ENCODE assay signal across 14 cellular contexts in the genomic region with DNA sequence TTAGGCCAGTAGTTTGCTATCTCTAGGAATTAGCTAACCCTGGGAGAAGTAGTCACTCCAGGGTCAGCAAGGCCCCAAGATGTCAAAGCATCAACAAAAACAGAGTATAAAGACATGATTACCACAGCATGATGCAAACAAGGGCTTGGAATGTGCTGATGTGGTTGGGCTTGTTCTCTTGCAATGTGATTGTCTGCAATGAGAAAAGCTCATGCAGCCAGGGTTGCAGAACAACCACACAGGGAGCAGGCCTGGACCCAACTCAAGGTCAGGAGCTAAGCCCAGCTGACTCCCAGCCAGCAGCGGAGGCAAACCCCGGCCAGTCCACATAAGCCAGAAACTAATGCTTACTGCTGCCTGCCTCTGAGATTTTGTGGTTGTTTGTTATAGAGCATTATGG.
DNase-seq lines count a peak whose midpoint lies in the region; ATAC-seq and TF ChIP-seq lines count a peak whose summit lies in the region.
"Had no signal": no experiment of that assay in that cellular context is flagged by ENCODE, and none has a peak within 500 bp of the region (broad histone marks: within the 10 kb centered on the region; RNA-seq: fewer than 3 reads in every experiment).

No MANE protein-coding gene starts in this region.

- TF ChIP-seq EP300 in transverse colon (IDR thresholded peaks at IDR 0.05; ENCODE audit: low read depth), result no peak

- TF ChIP-seq POLR2A in right lobe of liver (IDR thresholded peaks at IDR 0.05), result no peak
- TF ChIP-seq POLR2A in transverse colon (IDR thresholded peaks at IDR 0.05), result no peak

- intact Hi-C loops in right lobe of liver (cut with DNase I) (loop anchor here in 1 of 2 donors (10.0 kb wide), 1 partner anchor 224 kb away; no protein-coding TSS in a partner anchor), transverse colon (cut with DNase I; ENCODE audit: low total_unique reads) (no loop called here)

- H3K27ac ChIP-seq in right lobe of liver (no peak overlapping the region), transverse colon (no peak overlapping the region), MM.1S (ENCODE audit: low read length) (no peak overlapping the region)
- H3K27ac ChIP-seq: dorsolateral prefrontal cortex, HL-60, skin epidermis had no signal

- in situ Hi-C loops in transverse colon (cut with MboI; ENCODE audit: low pct_ligation_motif_present in 1 of 4, low pct_unique_long_range_greater_than_20kb in 1 of 4, low sequenced_read_pairs in 3 of 4), result loop anchor here in 1 of 4 donors (25.0 kb wide), 1 partner anchor 201 kb away; no protein-coding TSS in a partner anchor

- H3F3A ChIP-seq in MM.1S (ENCODE audit: insufficient read depth, low read length), result peaks cover 20% of the 10 kb centered on the region

- no peak overlapping the region for H3K27ac Mint-ChIP-seq in activated naive CD8-positive, alpha-beta T cell treated with anti-CD3 and anti-CD28 coated beads, Interleukin-2, amount 50 U/mL, for 24 hours

- peak; percentile 84 for DNase-seq in LHCN-M2 (ENCODE audit: low read depth)
- DNase-seq in fibroblast of gingiva (ENCODE audit: low read depth), result peak; percentile 97
- DNase-seq in right lobe of liver, result peak; percentile 23 to 80 (median 79)
- DNase-seq in transverse colon, result peak; percentile 16
- DNase-seq in T-helper 1 cell, result no peak
- no peak for DNase-seq in MM.1S
- no peak for DNase-seq in glomerular visceral epithelial cell (ENCODE audit: extremely low spot score)
- no peak for DNase-seq in activated naive CD8-positive, alpha-beta T cell treated with anti-CD3 and anti-CD28 coated beads, Interleukin-2, amount 50 U/mL, for 24 hours
- DNase-seq: activated T-cell treated with anti-CD3 and anti-CD28 coated beads, Interleukin-2, amount 50 U/mL, for 48 hours; DMS53; dorsolateral prefrontal cortex; NCI-H1417 had no signal

- H3K4me1 ChIP-seq in right lobe of liver (no peaks in the 10 kb centered on the region), transverse colon (no peaks in the 10 kb centered on the region), MM.1S (ENCODE audit: low read length) (peaks cover 26% of the 10 kb centered on the region)

- H3K9me2 ChIP-seq in MM.1S (replicated peaks; ENCODE audit: insufficient read depth, low read length), result no peaks in the 10 kb centered on the region

- H3K36me3 ChIP-seq in right lobe of liver (no peaks in the 10 kb centered on the region), transverse colon (no peaks in the 10 kb centered on the region), MM.1S (replicated peaks; ENCODE audit: insufficient read depth, low read length) (no peaks in the 10 kb centered on the region)

- no peak overlapping the region for H3K9ac ChIP-seq in MM.1S (ENCODE audit: low read length)

- H3K9me3 Mint-ChIP-seq in activated naive CD8-positive, alpha-beta T cell treated with anti-CD3 and anti-CD28 coated beads, Interleukin-2, amount 50 U/mL, for 24 hours, result no peaks in the 10 kb centered on the region

- WGBS in right lobe of liver (ENCODE audit: insufficient coverage, low coverage, low lambda C conversion rate, missing lambda C conversion rate), result 17% methylated on average over 2 of the region's 2 CpGs
- WGBS in transverse colon (ENCODE audit: low coverage in 1 of 2), 2 donors, result 49% methylated on average over 2 of the region's 2 CpGs; no CpG with 5 or more reads in 1 of the 2 donors

- H3K36me3 Mint-ChIP-seq in activated naive CD8-positive, alpha-beta T cell treated with anti-CD3 and anti-CD28 coated beads, Interleukin-2, amount 50 U/mL, for 24 hours (ENCODE audit: low read depth), result no peaks in the 10 kb centered on the region

- H3K79me2 ChIP-seq in MM.1S (ENCODE audit: low read length), result no peaks in the 10 kb centered on the region

- H3K27me3 ChIP-seq in right lobe of liver (no peaks in the 10 kb centered on the region), transverse colon (no peaks in the 10 kb centered on the region), MM.1S (replicated peaks; ENCODE audit: insufficient read depth, low read length) (no peaks in the 10 kb centered on the region)
- H3K27me3 ChIP-seq: dorsolateral prefrontal cortex had no signal

- no peaks in the 10 kb centered on the region for H3K27me3 Mint-ChIP-seq in activated naive CD8-positive, alpha-beta T cell treated with anti-CD3 and anti-CD28 coated beads, Interleukin-2, amount 50 U/mL, for 24 hours

- no peaks in the 10 kb centered on the region for H4K20me1 ChIP-seq in MM.1S (ENCODE audit: insufficient read depth, low read length)

- H3K9me3 ChIP-seq in right lobe of liver (no peaks in the 10 kb centered on the region), transverse colon (no peaks in the 10 kb centered on the region), MM.1S (replicated peaks; ENCODE audit: insufficient read depth, low read length) (no peaks in the 10 kb centered on the region)

- no peak overlapping the region for H3K4me2 ChIP-seq in MM.1S (ENCODE audit: low read depth, low read length)

- H2AFZ ChIP-seq in MM.1S (ENCODE audit: low read length), result no peak overlapping the region

- no peak for TF ChIP-seq CTCF in right lobe of liver (IDR thresholded peaks at IDR 0.05)
- no peak for TF ChIP-seq CTCF in transverse colon (IDR thresholded peaks at IDR 0.05)
- TF ChIP-seq CTCF in MM.1S (IDR thresholded peaks at IDR 0.05; ENCODE audit: low read length), result no peak

- no peak overlapping the region for H3K4me3 Mint-ChIP-seq in activated naive CD8-positive, alpha-beta T cell treated with anti-CD3 and anti-CD28 coated beads, Interleukin-2, amount 50 U/mL, for 24 hours

- peaks cover 13% of the 10 kb centered on the region for H3K4me1 Mint-ChIP-seq in activated naive CD8-positive, alpha-beta T cell treated with anti-CD3 and anti-CD28 coated beads, Interleukin-2, amount 50 U/mL, for 24 hours

- peak; percentile 54 to 100 (median 74) for ATAC-seq in right lobe of liver
- ATAC-seq in activated naive CD8-positive, alpha-beta T cell treated with anti-CD3 and anti-CD28 coated beads, Interleukin-2, amount 50 U/mL, for 24 hours, result no peak

- no peak overlapping the region for H3K4me3 ChIP-seq in right lobe of liver
- no peak overlapping the region for H3K4me3 ChIP-seq in transverse colon
- H3K4me3 ChIP-seq in MM.1S (ENCODE audit: low read length), result no peak overlapping the region
- H3K4me3 ChIP-seq: dorsolateral prefrontal cortex, skin epidermis had no signal

Comparison
In these comparisons a context has a peak if more than half of its experiments do, and no peak if none do; other contexts are left out.
1. DNase-seq: peak in LHCN-M2 (single experiment), fibroblast of gingiva (single experiment), right lobe of liver (3 of 3) and transverse colon (single experiment); none in T-helper 1 cell (0 of 5), MM.1S (single experiment), glomerular visceral epithelial cell (single experiment) and activated naive CD8-positive, alpha-beta T cell treated with anti-CD3 and anti-CD28 coated beads, Interleukin-2, amount 50 U/mL, for 24 hours (single experiment).